10 cellular contexts compared by ENCODE assay signal in the genomic region with DNA sequence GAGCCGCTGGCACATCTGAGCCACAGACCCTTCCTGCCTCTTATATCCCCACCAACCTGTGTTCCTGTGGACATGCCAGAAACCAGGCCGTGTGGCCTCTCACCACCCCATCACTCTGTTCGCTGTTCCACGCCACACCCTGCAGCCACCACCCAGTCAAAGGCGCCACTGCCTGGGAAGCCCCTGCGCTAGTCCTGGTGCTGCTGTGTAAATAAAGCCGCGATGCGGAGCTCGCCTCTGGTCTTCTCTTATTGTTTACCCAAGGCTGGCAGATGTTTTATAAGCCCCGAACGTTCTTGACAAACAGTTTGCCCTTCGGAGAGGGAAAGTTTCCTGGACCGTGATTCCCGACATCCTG.
DNase-seq lines count a peak whose midpoint lies in the region; ATAC-seq and TF ChIP-seq lines count a peak whose summit lies in the region.
"Had no signal": no experiment of that assay in that cellular context is flagged by ENCODE, and none has a peak within 500 bp of the region (broad histone marks: within the 10 kb centered on the region; RNA-seq: fewer than 3 reads in every experiment).

No MANE protein-coding gene starts in this region.

- peak; percentile 57 for DNase-seq in NCI-H1105 (lab: John Stamatoyannopoulos, UW)
- peak; percentile 67 to 83 for DNase-seq in SHP77 (lab: John Stamatoyannopoulos, UW)
- peak; percentile 69 to 74 for DNase-seq in left colon
- no peak for DNase-seq in suprapubic skin (ENCODE audit: low spot score in 2 of 2)
- DNase-seq in HPDE6-E6E7 (ENCODE audit: extremely low spot score) = no peak
- DNase-seq in foreskin melanocyte = no peak
- DNase-seq in Kasumi-1 (lab: John Stamatoyannopoulos, UW) = no peak
- DNase-seq: activated CD4-positive, CD25-positive, alpha-beta regulatory T cell treated with anti-CD3 and anti-CD28 coated beads, Interleukin-2, amount 50 U/mL, for 72 hours; activated naive CD4-positive, alpha-beta T cell; OCI-M1 had no signal

- peaks cover 30% of the 10 kb centered on the region for H3K4me1 ChIP-seq in suprapubic skin

- peak overlapping the region; percentile 34 for H3K27ac ChIP-seq in suprapubic skin

- WGBS in suprapubic skin = 70% methylated on average over 10 of the region's 15 CpGs

- TF ChIP-seq EP300 in suprapubic skin (IDR thresholded peaks at IDR 0.05) = no peak

- peak overlapping the region; percentile 14 for H3K4me3 ChIP-seq in suprapubic skin

- no peaks in the 10 kb centered on the region for H3K27me3 ChIP-seq in suprapubic skin

- ATAC-seq in left colon = peak; percentile 88

- H3K36me3 ChIP-seq in suprapubic skin = peaks cover 7% of the 10 kb centered on the region

- TF ChIP-seq CTCF in suprapubic skin (IDR thresholded peaks at IDR 0.05) = no peak

- TF ChIP-seq POLR2A in suprapubic skin (IDR thresholded peaks at IDR 0.05) = no peak

- H3K9me3 ChIP-seq in suprapubic skin = no peaks in the 10 kb centered on the region

- intact Hi-C loops in left colon (cut with DNase I, micrococcal nuclease) = no loop called here

Comparison
In these comparisons a context has a peak if more than half of its experiments do, and no peak if none do; other contexts are left out.
1. DNase-seq: peak in NCI-H1105 (single experiment), SHP77 (2 of 2) and left colon (2 of 2); none in suprapubic skin (0 of 2), HPDE6-E6E7 (single experiment), foreskin melanocyte (single experiment) and Kasumi-1 (0 of 2).